ENCODE assay signal across 24 cellular contexts in genomic region chr11:121626507-121626875, GRCh38.
DNase-seq lines count a peak whose midpoint lies in the region; ATAC-seq, FAIRE-seq and TF ChIP-seq lines count a peak whose summit lies in the region.
"Had no signal": no experiment of that assay in that cellular context is flagged by ENCODE, and none has a peak within 500 bp of the region (broad histone marks: within the 10 kb centered on the region; RNA-seq: fewer than 3 reads in every experiment).

No MANE protein-coding gene starts in this region.

- no peaks in the 10 kb centered on the region for H3K23me2 ChIP-seq in H9 (ENCODE audit: insufficient read length, low read depth, low read length, poor library complexity, severe bottlenecking)

- peaks cover 11 to 15% of the 10 kb centered on the region in 2 experiments for H3K4me1 Mint-ChIP-seq in H9
- H3K4me1 Mint-ChIP-seq: IgD-negative memory B cell had no signal

- no peak overlapping the region for H3K27ac Mint-ChIP-seq in H9
- H3K27ac Mint-ChIP-seq: IgD-negative memory B cell had no signal

- no peaks in the 10 kb centered on the region for H3K9me3 ChIP-seq in H9 (ENCODE audit: control insufficient read depth, low read depth, low read length)
- no peaks in the 10 kb centered on the region for H3K9me3 ChIP-seq in ascending aorta
- no peaks in the 10 kb centered on the region for H3K9me3 ChIP-seq in lower lobe of right lung
- H3K9me3 ChIP-seq: A549, BE2C, Caco-2 had no signal

- no peak for TF ChIP-seq POLR2A in H54 (IDR thresholded peaks at IDR 0.05; ENCODE audit: low read depth, low read length)

- H3K27me3 ChIP-seq in H9 (ENCODE audit: insufficient read depth, low read length) (no peaks in the 10 kb centered on the region), ascending aorta (no peaks in the 10 kb centered on the region), lower lobe of right lung (ENCODE audit: low read depth) (no peaks in the 10 kb centered on the region)
- H3K27me3 ChIP-seq: BE2C had no signal

- peak in 1 of 2 donors; percentile 29 for ATAC-seq in lower lobe of right lung
- ATAC-seq: A549 had no signal

- no peak overlapping the region for H2BK15ac ChIP-seq in H9 (ENCODE audit: low read depth, low read length)

- no peaks in the 10 kb centered on the region for H3K79me1 ChIP-seq in H9 (ENCODE audit: insufficient read depth, low read depth, low read length, poor library complexity, severe bottlenecking)

- no peak overlapping the region for H3K4me2 ChIP-seq in H9 (ENCODE audit: insufficient read depth, insufficient read length, low read length)
- H3K4me2 ChIP-seq: A549 had no signal

- H3K56ac ChIP-seq in H9 (ENCODE audit: insufficient read length, low read depth, low read length): no peak overlapping the region

- no peak overlapping the region for H3T11ph ChIP-seq in H9 (ENCODE audit: low read length)

- H3K9me3 Mint-ChIP-seq in H9: no peaks in the 10 kb centered on the region
- H3K9me3 Mint-ChIP-seq: IgD-negative memory B cell had no signal

- no CpG with 5 or more reads among the region's 4 CpGs for WGBS in H9 (ENCODE audit: extremely low coverage, insufficient read length, low lambda C conversion rate)

- H3K79me2 ChIP-seq in H9 (ENCODE audit: insufficient read depth, low read length): no peaks in the 10 kb centered on the region

- H2BK20ac ChIP-seq in H9 (ENCODE audit: low read depth, low read length, poor library complexity, severe bottlenecking): no peak overlapping the region

- no peak overlapping the region for H3K23ac ChIP-seq in H9 (ENCODE audit: insufficient read length, low read depth, low read length)

- 0 out of 3 replicates have a peak, but pooled peaks have one; percentile 14 for TF ChIP-seq CTCF in H9 (conservative IDR thresholded peaks at IDR 0.05)
- TF ChIP-seq CTCF in ascending aorta (IDR thresholded peaks at IDR 0.05): no peak
- TF ChIP-seq CTCF in fibroblast of the aortic adventitia (IDR thresholded peaks at IDR 0.05; ENCODE audit: insufficient read depth, low read length): peak; percentile 18
- peak; percentile 10 for TF ChIP-seq CTCF in lower lobe of right lung (IDR thresholded peaks at IDR 0.05)

- no peaks in the 10 kb centered on the region for H4K20me1 ChIP-seq in H9 (ENCODE audit: control insufficient read depth, insufficient read depth, insufficient read length)

- H3K4ac ChIP-seq in H9 (ENCODE audit: low read depth, low read length): no peak overlapping the region

- H3K14ac ChIP-seq in H9 (ENCODE audit: insufficient read depth, low read length): no peak overlapping the region

- H2BK120ac ChIP-seq in H9 (ENCODE audit: low read depth, low read length, poor library complexity, severe bottlenecking): no peak overlapping the region

- H3K9ac ChIP-seq in H9 (ENCODE audit: extremely low read depth, insufficient read length, low read length): no peak overlapping the region
- H3K9ac ChIP-seq: GM23248 had no signal

- H3K36me3 Mint-ChIP-seq in H9 (ENCODE audit: insufficient read depth in 1 of 3, low read depth in 3 of 3): peaks cover 48 to 91% (median 83%) of the 10 kb centered on the region in 3 experiments

- no peak overlapping the region for H2BK12ac ChIP-seq in H9 (ENCODE audit: insufficient read length, low read depth, low read length)

- H4K5ac ChIP-seq in H9 (ENCODE audit: insufficient read length, low read depth, low read length): no peak overlapping the region

- H2AK5ac ChIP-seq in H9 (ENCODE audit: insufficient read length, low read length): no peak overlapping the region

- FAIRE-seq in H54 (lab: Jason Lieb, UNC): no peak
- FAIRE-seq: A549, RCC 7860 had no signal

- H2AFZ ChIP-seq in H9 (ENCODE audit: low read length): no peak overlapping the region
- H2AFZ ChIP-seq: GM23248 had no signal

- no peak overlapping the region for H4K8ac ChIP-seq in H9 (replicated peaks; ENCODE audit: insufficient read length, low read depth, low read length)

- H3K18ac ChIP-seq in H9 (ENCODE audit: insufficient read length, low read depth, low read length): no peak overlapping the region

- no peak overlapping the region for H4K91ac ChIP-seq in H9 (ENCODE audit: insufficient read length, low read depth, low read length)

- no peak overlapping the region for H2BK5ac ChIP-seq in H9 (ENCODE audit: insufficient read length, low read length)

- intact Hi-C loops in ascending aorta (cut with DNase I): no loop called here
- intact Hi-C loops in lower lobe of right lung (cut with DNase I): no loop called here

- H3K4me1 ChIP-seq in H9 (ENCODE audit: insufficient read depth, low read length) (peaks cover 4% of the 10 kb centered on the region), ascending aorta (peaks cover 3 to 20% of the 10 kb centered on the region in 2 donors), lower lobe of right lung (peaks cover 19% of the 10 kb centered on the region)
- H3K4me1 ChIP-seq: A549, Caco-2 had no signal

- no peak overlapping the region for H3K4me3 Mint-ChIP-seq in H9
- H3K4me3 Mint-ChIP-seq: IgD-negative memory B cell had no signal

- H3K4me3 ChIP-seq in ascending aorta (no peak overlapping the region), fibroblast of the aortic adventitia (ENCODE audit: low read depth, low read length) (no peak overlapping the region), lower lobe of right lung (no peak overlapping the region)
- H3K4me3 ChIP-seq: A549, GM23248 had no signal

- no peak for DNase-seq in H9
- no peak for DNase-seq in ascending aorta (ENCODE audit: low spot score in 2 of 2)
- peak; percentile 75 for DNase-seq in fibroblast of the aortic adventitia (ENCODE audit: low read depth)
- DNase-seq in lower lobe of right lung: no peak
- no peak for DNase-seq in stimulated activated naive CD4-positive, alpha-beta T cell (lab: John Stamatoyannopoulos, UW)
- DNase-seq in retina: no peak
- DNase-seq in NCI-H1436 (lab: John Stamatoyannopoulos, UW): no peak
- DNase-seq in H54 (ENCODE audit: insufficient read length, low spot score): no peak
- DNase-seq: BE2C, Caco-2, DMS 273 treated with DMSO at 0.1 percent for 48 hours, DMS79 treated with DMSO at 0.1 percent for 48 hours, HCEC 1CT, MV-4-11, NCI-H1694, NCI-H2081 treated with DMSO at 0.1 percent for 48 hours, NCI-H2171 treated with DMSO at 0.1 percent for 48 hours, NCI-H524 treated with DMSO at 0.1 percent for 48 hours, OCI-M1, SHP77 had no signal

- H3K27me3 Mint-ChIP-seq in H9 (ENCODE audit: low read depth): no peaks in the 10 kb centered on the region
- H3K27me3 Mint-ChIP-seq: IgD-negative memory B cell had no signal

- H3K27ac ChIP-seq in H9 (ENCODE audit: insufficient read length, low read depth, low read length): no peak overlapping the region
- H3K27ac ChIP-seq in ascending aorta: peak overlapping the region; percentile 7 to 52
- H3K27ac ChIP-seq in lower lobe of right lung: no peak overlapping the region
- H3K27ac ChIP-seq: A549, GM23248 had no signal

- H3K36me3 ChIP-seq in ascending aorta (peaks cover 3 to 7% of the 10 kb centered on the region in 2 donors), lower lobe of right lung (peaks cover 58% of the 10 kb centered on the region)
- H3K36me3 ChIP-seq: BE2C had no signal

Comparison
In these comparisons a context has a peak if more than half of its experiments do, and no peak if none do; other contexts are left out.
1. H3K27ac ChIP-seq: peak in ascending aorta (2 of 2); none in H9 (single experiment) and lower lobe of right lung (single experiment).
2. CTCF ChIP-seq: peak in H9 (single experiment), fibroblast of the aortic adventitia (single experiment) and lower lobe of right lung (single experiment); none in ascending aorta (0 of 3).